ENCODE assay signal across 1 cellular context in the genomic region with DNA sequence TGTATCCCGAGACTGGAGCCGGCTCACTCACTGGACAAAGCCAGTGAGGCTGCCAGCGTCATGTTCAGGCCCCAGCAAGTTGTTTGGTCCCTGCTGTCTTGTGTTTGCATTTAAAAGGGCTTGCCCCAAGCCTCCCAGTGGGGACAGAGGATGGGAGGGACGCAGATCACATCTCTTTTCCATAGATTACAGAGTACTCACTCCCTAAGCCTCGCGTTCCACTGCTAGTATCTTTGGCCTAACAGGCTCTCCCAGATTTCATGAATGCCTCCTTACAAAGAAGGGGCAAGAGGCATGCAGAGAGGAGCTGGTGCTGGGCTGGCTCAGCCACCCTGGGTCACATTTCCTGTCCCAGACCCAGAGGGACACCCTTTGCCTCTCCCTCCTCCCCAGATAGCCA.
TF ChIP-seq lines count a peak whose summit lies in the region.

No MANE protein-coding gene starts in this region.

TF ChIP-seq in WTC11, 78 proteins besides CTCF, POLR2A, EP300 and RAD21 (continued from another document):
- no peak for TF ChIP-seq IRF1 (CRISPR knock-in tag; IDR thresholded peaks at IDR 0.05)
